Comparison of ENCODE assay signal across 8 cellular contexts in genomic region chr18:23498877-23499570, GRCh38. TPM values are rescaled to one million over a fixed set of nuclear protein-coding genes. Genes with fewer than 3 reads are reported as not detected.
DNase-seq lines count a peak whose midpoint lies in the region; ATAC-seq and TF ChIP-seq lines count a peak whose summit lies in the region.

No MANE protein-coding gene starts in this region.

- H3K4me3 ChIP-seq in prostate gland (no peak overlapping the region), vagina (no peak overlapping the region)

- no peak overlapping the region for H3K4me3 Mint-ChIP-seq in glutamatergic neuron (ENCODE audit: unreplicated experiment)

- intact Hi-C loops in prostate gland (cut with DNase I) (no loop called here), vagina (cut with DNase I) (no loop called here)

- H3K4me1 Mint-ChIP-seq in glutamatergic neuron (ENCODE audit: low read depth, unreplicated experiment): peaks cover 8% of the 10 kb centered on the region

- H3K36me3 ChIP-seq in prostate gland: no peaks in the 10 kb centered on the region
- H3K36me3 ChIP-seq in vagina: no peaks in the 10 kb centered on the region

- H3K36me3 Mint-ChIP-seq in glutamatergic neuron (ENCODE audit: unreplicated experiment): no peaks in the 10 kb centered on the region

- no peak overlapping the region for H3K27ac ChIP-seq in prostate gland
- H3K27ac ChIP-seq in vagina: no peak overlapping the region

- H3K27ac Mint-ChIP-seq in glutamatergic neuron (ENCODE audit: unreplicated experiment): no peak overlapping the region

- DNase-seq in C1 segment of cervical spinal cord (lab: John Stamatoyannopoulos, UW) (peak in 11 of 14 donors; percentile 10 to 61 (median 33)), SIG-M5 (lab: John Stamatoyannopoulos, UW) (peak; percentile 7), glutamatergic neuron (peak; percentile 71), prostate gland (ENCODE audit: low spot score) (peak; percentile 49), vagina (ENCODE audit: extremely low spot score in 2 of 2) (no peak)
- DNase-seq in activated effector memory CD4-positive, alpha-beta T cell treated with Interleukin-2 at 50 U/mL for 16 hours: peak; percentile 51

- H3K9me3 Mint-ChIP-seq in glutamatergic neuron (ENCODE audit: unreplicated experiment): peaks cover 4% of the 10 kb centered on the region

- 44% methylated on average over 13 of the region's 13 CpGs for WGBS in prostate gland

- H3K9me3 ChIP-seq in prostate gland (no peaks in the 10 kb centered on the region), vagina (no peaks in the 10 kb centered on the region)

- H3K4me1 ChIP-seq in prostate gland (replicated peaks): no peaks in the 10 kb centered on the region
- H3K4me1 ChIP-seq in vagina: peaks cover 12% of the 10 kb centered on the region

- TF ChIP-seq POLR2A in prostate gland (IDR thresholded peaks at IDR 0.05): no peak
- no peak for TF ChIP-seq POLR2A in vagina (IDR thresholded peaks at IDR 0.05)

- no peaks in the 10 kb centered on the region for H3K27me3 Mint-ChIP-seq in glutamatergic neuron (ENCODE audit: unreplicated experiment)

- peak; percentile 40 for ATAC-seq in GM19351 (IDR thresholded peaks at IDR 0.05; ENCODE audit: unreplicated experiment)

- no peaks in the 10 kb centered on the region for H3K27me3 ChIP-seq in prostate gland (replicated peaks; ENCODE audit: insufficient read depth)
- H3K27me3 ChIP-seq in vagina: no peaks in the 10 kb centered on the region

- TF ChIP-seq CTCF in LNCAP (IDR thresholded peaks at IDR 0.05) (peak; percentile 91), glutamatergic neuron (IDR thresholded peaks at IDR 0.05; ENCODE audit: partially characterized antibody, unreplicated experiment) (peak; percentile 77), prostate gland (IDR thresholded peaks at IDR 0.05) (peak; percentile 27 to 65 (median 52)), vagina (IDR thresholded peaks at IDR 0.05) (peak in 2 of 3 experiments; percentile 47 to 65)

RNA-seq across cellular contexts. Expression of gene RMC1, which starts 4.3 kb away (rescaled TPM):
- 28.5 TPM for total RNA-seq in glutamatergic neuron (ENCODE audit: unreplicated experiment)
- total RNA-seq in prostate gland: 10 to 100 TPM; 12.0 to 28.5 TPM
- 17.7 TPM for total RNA-seq in vagina

RNA-seq across cellular contexts. Expression of gene RIOK3, which starts 45.9 kb away (rescaled TPM):
- total RNA-seq in glutamatergic neuron (ENCODE audit: unreplicated experiment): 105 TPM
- total RNA-seq in prostate gland: 10 to 100 TPM; 40.6 to 44.6 TPM
- 96.7 TPM for total RNA-seq in vagina

Comparison
In these comparisons a context has a peak if more than half of its experiments do, and no peak if none do; other contexts are left out.
1. DNase-seq: peak in C1 segment of cervical spinal cord (11 of 14), SIG-M5 (single experiment), activated effector memory CD4-positive, alpha-beta T cell treated with Interleukin-2 at 50 U/mL for 16 hours (single experiment), glutamatergic neuron (single experiment) and prostate gland (single experiment); none in vagina (0 of 2).
2. Peak in every context shown above with its lines, with median percentiles within 50 percentile points of each other: CTCF ChIP-seq.